ENCODE assay signal across 19 cellular contexts in the genomic region with DNA sequence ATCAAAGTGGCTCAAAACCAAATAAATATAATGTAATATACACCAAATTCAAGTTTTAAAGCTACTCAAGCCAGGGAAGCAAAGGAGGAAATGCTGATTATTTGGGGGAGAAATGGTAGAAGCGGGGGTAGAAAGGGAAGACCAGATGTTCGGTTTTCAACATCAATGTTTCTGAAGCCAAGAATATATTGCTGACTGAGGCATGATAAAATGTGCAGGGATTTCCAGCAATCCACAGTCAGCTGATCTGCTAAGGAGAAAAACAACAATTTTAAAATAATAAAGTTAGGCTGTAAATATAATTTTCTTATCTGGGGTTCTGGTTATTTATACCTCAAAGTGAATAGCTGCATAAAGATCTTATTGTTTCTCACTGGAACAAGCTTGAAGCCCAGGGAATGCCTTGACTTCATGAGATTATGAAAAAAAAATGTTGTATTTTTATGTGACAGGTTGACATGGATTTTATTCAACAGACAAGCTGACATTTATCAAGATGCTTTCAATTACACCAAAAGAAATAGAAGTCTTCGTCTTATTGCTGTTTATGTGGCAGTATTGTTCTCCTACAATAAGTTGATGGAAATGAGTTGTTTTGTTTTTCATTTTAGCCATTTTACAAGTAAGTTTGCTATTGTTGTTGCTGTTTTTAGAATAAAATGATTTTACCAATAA. TPM values are rescaled to one million over a fixed set of nuclear protein-coding genes. Genes with fewer than 3 reads are reported as not detected.
"Had no signal": no experiment of that assay in that cellular context is flagged by ENCODE, and none has a peak within 500 bp of the region (broad histone marks: within the 10 kb centered on the region; RNA-seq: fewer than 3 reads in every experiment).

No MANE protein-coding gene starts in this region.

- H3K4me1 Mint-ChIP-seq: activated CD4-positive, alpha-beta T cell treated with anti-CD3 and anti-CD28 coated beads, Interleukin-2, amount 10 ng/mL, durations not matched to agents 7 days and 5 days; activated naive CD8-positive, alpha-beta T cell treated with anti-CD3 and anti-CD28 coated beads for 36 hours; brain; memory B cell; naive thymus-derived CD8-positive, alpha-beta T cell had no signal

- H3K27ac Mint-ChIP-seq: activated CD4-positive, alpha-beta T cell treated with anti-CD3 and anti-CD28 coated beads, Interleukin-2, amount 10 ng/mL, durations not matched to agents 7 days and 5 days; activated naive CD8-positive, alpha-beta T cell treated with anti-CD3 and anti-CD28 coated beads for 36 hours; activated T-helper 1 cell treated with anti-CD3 and anti-CD28 coated beads, Interleukin-12 subunit alpha, Interleukin-12 subunit beta, Interleukin-2, Interleukin-4 antibody, amounts not matched to agents 30 ng/mL and 10 ng/mL and 1 ng/mL, durations not matched to agents 14 hours and 24 hours and 36 hours; brain; dendritic cell treated with granulocyte-macrophage colony-stimulating factor and Interleukin-4, amounts not matched to agents 40 ng/mL and 50 ng/mL, for 4 days; effector memory CD8-positive, alpha-beta T cell; memory B cell; naive thymus-derived CD8-positive, alpha-beta T cell; type B pancreatic cell had no signal

- H3K4me1 ChIP-seq: SJCRH30, suprapubic skin had no signal

- H3K27me3 ChIP-seq: SJCRH30, suprapubic skin had no signal

- H3K9me3 Mint-ChIP-seq: activated CD4-positive, alpha-beta T cell treated with anti-CD3 and anti-CD28 coated beads, Interleukin-2, amount 10 ng/mL, durations not matched to agents 7 days and 5 days; activated naive CD8-positive, alpha-beta T cell treated with anti-CD3 and anti-CD28 coated beads for 36 hours; activated T-helper 1 cell treated with anti-CD3 and anti-CD28 coated beads, Interleukin-12 subunit alpha, Interleukin-12 subunit beta, Interleukin-2, Interleukin-4 antibody, amounts not matched to agents 30 ng/mL and 10 ng/mL and 1 ng/mL, durations not matched to agents 14 hours and 24 hours and 36 hours; brain; dendritic cell treated with granulocyte-macrophage colony-stimulating factor and Interleukin-4, amounts not matched to agents 40 ng/mL and 50 ng/mL, for 4 days; effector memory CD8-positive, alpha-beta T cell; memory B cell; naive thymus-derived CD8-positive, alpha-beta T cell; type B pancreatic cell had no signal

- DNase-seq: activated CD4-positive, alpha-beta T cell treated with anti-CD3 and anti-CD28 coated beads, Interleukin-2, amount 10 ng/mL, durations not matched to agents 7 days and 5 days; activated naive CD8-positive, alpha-beta T cell treated with anti-CD3 and anti-CD28 coated beads for 36 hours; cerebellar nuclear complex; effector memory CD8-positive, alpha-beta T cell; foreskin melanocyte; head of caudate nucleus; left colon; naive thymus-derived CD8-positive, alpha-beta T cell; SJCRH30; stimulated activated CD4-positive, alpha-beta T cell treated with anti-CD3 and anti-CD28 coated beads, Interleukin-4, amount 100 ng/mL, for 24 hours; stimulated activated naive CD4-positive, alpha-beta T cell treated with Interleukin-2 at 50 U/mL for 16 hours had no signal

- H3K27ac ChIP-seq: SJCRH30, suprapubic skin had no signal

- H3K27me3 Mint-ChIP-seq: dendritic cell treated with granulocyte-macrophage colony-stimulating factor and Interleukin-4, amounts not matched to agents 40 ng/mL and 50 ng/mL, for 4 days had no signal

- ATAC-seq: effector memory CD8-positive, alpha-beta T cell; left colon; naive thymus-derived CD8-positive, alpha-beta T cell had no signal

- H3K36me3 ChIP-seq: SJCRH30, suprapubic skin had no signal

- H3K4me3 Mint-ChIP-seq: activated CD4-positive, alpha-beta T cell treated with anti-CD3 and anti-CD28 coated beads, Interleukin-2, amount 10 ng/mL, durations not matched to agents 7 days and 5 days; activated naive CD8-positive, alpha-beta T cell treated with anti-CD3 and anti-CD28 coated beads for 36 hours; activated T-helper 1 cell treated with anti-CD3 and anti-CD28 coated beads, Interleukin-12 subunit alpha, Interleukin-12 subunit beta, Interleukin-2, Interleukin-4 antibody, amounts not matched to agents 30 ng/mL and 10 ng/mL and 1 ng/mL, durations not matched to agents 14 hours and 24 hours and 36 hours; brain; dendritic cell treated with granulocyte-macrophage colony-stimulating factor and Interleukin-4, amounts not matched to agents 40 ng/mL and 50 ng/mL, for 4 days; effector memory CD8-positive, alpha-beta T cell; memory B cell; naive thymus-derived CD8-positive, alpha-beta T cell; type B pancreatic cell had no signal

- H3K9me3 ChIP-seq: suprapubic skin had no signal

- H3K36me3 Mint-ChIP-seq: activated naive CD8-positive, alpha-beta T cell treated with anti-CD3 and anti-CD28 coated beads for 36 hours; brain; memory B cell; naive thymus-derived CD8-positive, alpha-beta T cell; type B pancreatic cell had no signal

- H3K4me3 ChIP-seq: SJCRH30, skin epidermis, suprapubic skin had no signal

RNA-seq across cellular contexts. Expression of gene BMPER, which starts 28.6 kb away (rescaled TPM):
- total RNA-seq: activated CD4-positive, alpha-beta T cell treated with anti-CD3 and anti-CD28 coated beads, Interleukin-2, amount 10 ng/mL, durations not matched to agents 7 days and 5 days; activated CD8-positive, alpha-beta memory T cell treated with anti-CD3 and anti-CD28 coated beads for 36 hours; activated naive CD8-positive, alpha-beta T cell treated with anti-CD3 and anti-CD28 coated beads for 36 hours; activated T-helper 1 cell treated with anti-CD3 and anti-CD28 coated beads, Interleukin-12 subunit alpha, Interleukin-12 subunit beta, Interleukin-2, Interleukin-4 antibody, amounts not matched to agents 30 ng/mL and 10 ng/mL and 1 ng/mL, durations not matched to agents 14 hours and 24 hours and 36 hours; naive thymus-derived CD8-positive, alpha-beta T cell had no signal
- polyA plus RNA-seq: naive thymus-derived CD8-positive, alpha-beta T cell had no signal
